In the genomic region with DNA sequence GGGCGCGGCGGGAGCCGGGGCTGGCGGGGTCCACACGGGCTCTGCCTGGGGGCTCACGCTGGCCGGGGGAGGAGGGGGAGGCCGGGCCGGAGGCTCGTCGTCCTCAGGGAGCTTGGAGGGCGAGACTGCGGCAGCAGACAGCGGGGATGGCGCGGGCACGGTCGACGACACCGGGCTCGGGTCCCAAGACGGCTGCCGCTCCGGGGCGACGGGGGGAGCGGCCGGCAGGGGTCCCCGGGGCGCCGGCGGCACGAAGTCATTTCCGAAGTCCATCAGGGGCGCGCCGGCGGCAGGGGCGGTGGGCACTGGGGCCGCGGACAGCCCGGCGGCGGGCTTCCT, we compare ENCODE assay signal across 8 cellular contexts. TPM values are rescaled to one million over a fixed set of nuclear protein-coding genes. Genes with fewer than 3 reads are reported as not detected.
DNase-seq lines count a peak whose midpoint lies in the region; ATAC-seq and TF ChIP-seq lines count a peak whose summit lies in the region.

No MANE protein-coding gene starts in this region.

- TF ChIP-seq CTCF in KMS-11 (conservative IDR thresholded peaks at IDR 0.05; ENCODE audit: low read depth, low read length), result no peak
- no peak for TF ChIP-seq CTCF in colonic mucosa (IDR thresholded peaks at IDR 0.05)

- 0 out of 2 replicates have a peak overlapping the region, but pooled peaks have one; percentile 9 for H3K4me2 ChIP-seq in KMS-11

- peaks cover 31% of the 10 kb centered on the region for H4K20me1 ChIP-seq in KMS-11 (ENCODE audit: insufficient read depth)

- ATAC-seq in GM18907 (IDR thresholded peaks at IDR 0.05; ENCODE audit: unreplicated experiment) (peak; percentile 1), HG03432 (IDR thresholded peaks at IDR 0.05; ENCODE audit: unreplicated experiment) (no peak)
- ATAC-seq in naive thymus-derived CD8-positive, alpha-beta T cell, result peak in 1 of 2 donors; percentile 1

- H3K27ac ChIP-seq in KMS-11, result peak overlapping the region; percentile 84
- H3K27ac ChIP-seq in colonic mucosa, result peak overlapping the region; percentile 100

- intact Hi-C loops in colonic mucosa (cut with DNase I), result no loop called here

- H3K4me1 ChIP-seq in KMS-11 (ENCODE audit: low read depth, poor library complexity, severe bottlenecking) (peaks cover 72% of the 10 kb centered on the region), colonic mucosa (no peaks in the 10 kb centered on the region)

- H2AFZ ChIP-seq in KMS-11 (ENCODE audit: low read depth), result peak overlapping the region; percentile 36; the same call in 1 of the 2 replicates

- H3K9ac ChIP-seq in KMS-11, result peak overlapping the region; percentile 89
- H3K9ac ChIP-seq in colonic mucosa (ENCODE audit: low read depth in 2 of 2, low read length in 2 of 2), result peak overlapping the region; percentile 96 to 97

- no peaks in the 10 kb centered on the region for H3K27me3 Mint-ChIP-seq in naive thymus-derived CD8-positive, alpha-beta T cell

- H3K27ac Mint-ChIP-seq in naive thymus-derived CD8-positive, alpha-beta T cell, result peak overlapping the region in 7 of 10 donors; percentile 96 to 100 (median 98)

- peaks cover 35 to 81% (median 70%) of the 10 kb centered on the region in 4 donors for H3K4me1 Mint-ChIP-seq in naive thymus-derived CD8-positive, alpha-beta T cell

- DNase-seq in colonic mucosa (no peak), middle frontal gyrus (ENCODE audit: extremely low spot score, low spot score) (no peak), medulla oblongata (ENCODE audit: extremely low spot score) (no peak), epidermal melanocyte (ENCODE audit: insufficient read length, low spot score) (no peak)
- peak in 2 of 10 donors; percentile 14 to 23 for DNase-seq in naive thymus-derived CD8-positive, alpha-beta T cell

- no peaks in the 10 kb centered on the region for H3K36me3 ChIP-seq in KMS-11 (ENCODE audit: insufficient read depth)
- H3K36me3 ChIP-seq in colonic mucosa, result no peaks in the 10 kb centered on the region

- H3K36me3 Mint-ChIP-seq in naive thymus-derived CD8-positive, alpha-beta T cell, result peaks cover 0 to 3% (median 0%) of the 10 kb centered on the region in 3 donors

- no peaks in the 10 kb centered on the region for H3K9me3 ChIP-seq in colonic mucosa

- no peaks in the 10 kb centered on the region for H3K9me3 Mint-ChIP-seq in naive thymus-derived CD8-positive, alpha-beta T cell

- H3K4me3 ChIP-seq in KMS-11 (IDR thresholded peaks at IDR 0.05; ENCODE audit: insufficient read depth, low read depth, low read length) (no peak overlapping the region), colonic mucosa (peak overlapping the region; percentile 92)

- POLR2A ChIA-PET in naive thymus-derived CD8-positive, alpha-beta T cell (lab: Charles Lee), result interaction anchor here (0.9 to 2.9 kb wide), 18 partner anchors 8 to 1282 kb away, joined by 3 to 22 read pairs (median 4); a partner anchor contains a TSS

- H3K27me3 ChIP-seq in KMS-11 (ENCODE audit: insufficient read depth, low read depth), result no peaks in the 10 kb centered on the region
- H3K27me3 ChIP-seq in colonic mucosa, result no peaks in the 10 kb centered on the region

- peaks cover 47% of the 10 kb centered on the region for H3K79me2 ChIP-seq in KMS-11 (ENCODE audit: insufficient read depth, low read depth)

- peak overlapping the region in 9 of 10 donors; percentile 91 to 100 (median 100) for H3K4me3 Mint-ChIP-seq in naive thymus-derived CD8-positive, alpha-beta T cell

RNA-seq across cellular contexts. Expression of a gene that starts 0.5 kb away (rescaled TPM):
- 100 to 1,000 TPM; 199 to 280 TPM for total RNA-seq in colonic mucosa
- 10 to 100 TPM; 68.3 to 69.3 TPM for total RNA-seq in naive thymus-derived CD8-positive, alpha-beta T cell
- polyA plus RNA-seq in naive thymus-derived CD8-positive, alpha-beta T cell, result 10 to 100 TPM; 68.0 to 77.1 (median 74.2) TPM
